3 cellular contexts compared by ENCODE assay signal in the genomic region with DNA sequence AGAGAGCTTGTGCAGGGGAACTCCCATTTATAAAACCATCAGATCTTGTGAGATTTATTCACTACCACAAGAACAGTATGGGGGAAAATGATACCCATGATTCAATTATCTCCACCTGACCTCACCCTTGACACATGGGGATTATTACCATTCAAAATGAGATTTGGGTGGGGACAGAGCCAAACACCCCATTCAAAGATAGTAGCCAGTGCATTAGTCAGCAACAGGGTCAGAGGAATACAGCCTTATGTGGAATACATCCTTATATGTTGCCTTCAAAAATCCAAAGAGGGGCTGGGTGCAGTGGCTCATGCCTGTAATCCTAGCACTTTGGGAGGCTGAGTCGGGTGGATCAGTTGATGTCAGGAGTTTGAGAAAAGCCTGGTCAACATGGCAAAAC.
"Had no signal": no experiment of that assay in that cellular context is flagged by ENCODE, and none has a peak within 500 bp of the region (broad histone marks: within the 10 kb centered on the region; RNA-seq: fewer than 3 reads in every experiment).

No MANE protein-coding gene starts in this region.

- ATAC-seq: GM12878 had no signal

- DNase-seq: GDM1, GF-D8 had no signal

- H3K4me3 ChIP-seq: GM12878 had no signal
